In genomic region chr11:58392741-58393140, GRCh38 we compare ENCODE assay signal across 31 cellular contexts. TPM values are rescaled to one million over a fixed set of nuclear protein-coding genes. Genes with fewer than 3 reads are reported as not detected.
A peak's percentile ranks its signal among the peaks of the same experiment; 100 is the strongest.
DNase-seq lines count a peak whose midpoint lies in the region; ATAC-seq lines count a peak whose summit lies in the region.
"Had no signal": no experiment of that assay in that cellular context is flagged by ENCODE, and none has a peak within 500 bp of the region (broad histone marks: within the 10 kb centered on the region; RNA-seq: fewer than 3 reads in every experiment).

No MANE protein-coding gene starts in this region.

- peaks cover 4% of the 10 kb centered on the region; the same call in 1 of the 2 replicates for H3K9me3 ChIP-seq in SJSA1 (replicated peaks)
- H3K9me3 ChIP-seq: uterus had no signal

- H3K4me3 ChIP-seq in SJSA1: no peak overlapping the region
- H3K4me3 ChIP-seq: dorsolateral prefrontal cortex, GM23338, ovary, thoracic aorta, uterus had no signal

- H3K27me3 ChIP-seq in SJSA1 (replicated peaks): no peaks in the 10 kb centered on the region
- H3K27me3 ChIP-seq: dorsolateral prefrontal cortex, ovary, uterus had no signal

- DNase-seq in DMS53 (lab: John Stamatoyannopoulos, UW): peak; percentile 41
- DNase-seq in HS-27A (ENCODE audit: low read depth): peak; percentile 19
- DNase-seq in SJSA1 (ENCODE audit: low read depth in 1 of 2, low spot score in 2 of 2): peak in 1 of 2 experiments; percentile 19
- DNase-seq in kidney tubule cell (ENCODE audit: low spot score): peak; percentile 39
- no peak for DNase-seq in OCI-M2 (lab: John Stamatoyannopoulos, UW; ENCODE audit: unreplicated experiment)
- no peak for DNase-seq in central memory CD4-positive, alpha-beta T cell
- no peak for DNase-seq in HuH-7 (ENCODE audit: low spot score)
- DNase-seq: activated CD4-positive, alpha-beta memory T cell treated with anti-CD3 and anti-CD28 coated beads for 36 hours; activated CD4-positive, alpha-beta T cell treated with anti-CD3 and anti-CD28 coated beads for 1 hour; activated CD8-positive, alpha-beta memory T cell treated with anti-CD3 and anti-CD28 coated beads, Interleukin-2, amount 50 U/mL, for 4 hours; activated naive CD4-positive, alpha-beta T cell treated with anti-CD3 and anti-CD28 coated beads for 36 hours; CD4-positive, alpha-beta T cell; dorsolateral prefrontal cortex; hypothalamus; MV-4-11; NCI-H146; NCI-H446; NCI-H82; nephron progenitor cell; ovary; small intestine; stimulated activated naive CD4-positive, alpha-beta T cell treated with Interleukin-2 at 50 U/mL for 16 hours; uterus had no signal

- H3K4me1 ChIP-seq in SJSA1 (replicated peaks): peaks cover 54% of the 10 kb centered on the region
- H3K4me1 ChIP-seq: uterus had no signal

- peak overlapping the region; percentile 87 for H3K27ac ChIP-seq in SJSA1
- H3K27ac ChIP-seq: dorsolateral prefrontal cortex, ovary, thoracic aorta, uterus had no signal

- no peak for ATAC-seq in HG03025 (IDR thresholded peaks at IDR 0.05; ENCODE audit: low FRiP score, unreplicated experiment)
- ATAC-seq: GM23338 had no signal

- H3K36me3 ChIP-seq in SJSA1: no peaks in the 10 kb centered on the region; the same call in 1 of the 2 replicates
- H3K36me3 ChIP-seq: ovary, thoracic aorta, uterus had no signal

RNA-seq across cellular contexts. Expression of gene OR5B3, which starts 13.9 kb away (rescaled TPM):
- not detected in 2 replicates for total RNA-seq in SJSA1 (2014; rRNA removed; shearing (Covaris generic))
- total RNA-seq: A673; activated CD4-positive, alpha-beta memory T cell treated with anti-CD3 and anti-CD28 coated beads for 36 hours; activated naive CD4-positive, alpha-beta T cell treated with anti-CD3 and anti-CD28 coated beads for 36 hours; CD4-positive, alpha-beta T cell; cerebellum; Daoy; dorsolateral prefrontal cortex; GM23338; ovary; renal cortical epithelial cell; T-helper 2 cell treated with Interferon-gamma antibody and Interleukin-4, amounts not matched to agents 100 ng/mL and 5 ng/mL, for 36 hours; thoracic aorta; uterus had no signal

RNA-seq across cellular contexts. Expression of gene OR5B17, which starts 33.9 kb away (rescaled TPM):
- not detected in 2 replicates for total RNA-seq in SJSA1 (2014; rRNA removed; shearing (Covaris generic))
- total RNA-seq: A673; activated CD4-positive, alpha-beta memory T cell treated with anti-CD3 and anti-CD28 coated beads for 36 hours; activated naive CD4-positive, alpha-beta T cell treated with anti-CD3 and anti-CD28 coated beads for 36 hours; CD4-positive, alpha-beta T cell; cerebellum; Daoy; dorsolateral prefrontal cortex; GM23338; ovary; renal cortical epithelial cell; T-helper 2 cell treated with Interferon-gamma antibody and Interleukin-4, amounts not matched to agents 100 ng/mL and 5 ng/mL, for 36 hours; thoracic aorta; uterus had no signal

RNA-seq across cellular contexts. Expression of gene OR5B2, which starts 35.2 kb away (rescaled TPM):
- total RNA-seq in SJSA1 (2014; rRNA removed; shearing (Covaris generic)): not detected in 2 replicates
- total RNA-seq: A673; activated CD4-positive, alpha-beta memory T cell treated with anti-CD3 and anti-CD28 coated beads for 36 hours; activated naive CD4-positive, alpha-beta T cell treated with anti-CD3 and anti-CD28 coated beads for 36 hours; CD4-positive, alpha-beta T cell; cerebellum; Daoy; GM23338; ovary; renal cortical epithelial cell; T-helper 2 cell treated with Interferon-gamma antibody and Interleukin-4, amounts not matched to agents 100 ng/mL and 5 ng/mL, for 36 hours; thoracic aorta; uterus had no signal

RNA-seq across cellular contexts. Expression of gene OR5B12, which starts 49.3 kb away (rescaled TPM):
- total RNA-seq in SJSA1 (2014; rRNA removed; shearing (Covaris generic)): not detected in 2 replicates
- total RNA-seq: A673; activated CD4-positive, alpha-beta memory T cell treated with anti-CD3 and anti-CD28 coated beads for 36 hours; activated naive CD4-positive, alpha-beta T cell treated with anti-CD3 and anti-CD28 coated beads for 36 hours; CD4-positive, alpha-beta T cell; cerebellum; Daoy; GM23338; ovary; renal cortical epithelial cell; T-helper 2 cell treated with Interferon-gamma antibody and Interleukin-4, amounts not matched to agents 100 ng/mL and 5 ng/mL, for 36 hours; thoracic aorta had no signal

Comparison
In these comparisons a context has a peak if more than half of its experiments do, and no peak if none do; other contexts are left out.
1. DNase-seq: peak in DMS53 (single experiment), HS-27A (single experiment) and kidney tubule cell (single experiment); none in OCI-M2 (single experiment), central memory CD4-positive, alpha-beta T cell (single experiment) and HuH-7 (single experiment).